9 cellular contexts compared by ENCODE assay signal in the genomic region with DNA sequence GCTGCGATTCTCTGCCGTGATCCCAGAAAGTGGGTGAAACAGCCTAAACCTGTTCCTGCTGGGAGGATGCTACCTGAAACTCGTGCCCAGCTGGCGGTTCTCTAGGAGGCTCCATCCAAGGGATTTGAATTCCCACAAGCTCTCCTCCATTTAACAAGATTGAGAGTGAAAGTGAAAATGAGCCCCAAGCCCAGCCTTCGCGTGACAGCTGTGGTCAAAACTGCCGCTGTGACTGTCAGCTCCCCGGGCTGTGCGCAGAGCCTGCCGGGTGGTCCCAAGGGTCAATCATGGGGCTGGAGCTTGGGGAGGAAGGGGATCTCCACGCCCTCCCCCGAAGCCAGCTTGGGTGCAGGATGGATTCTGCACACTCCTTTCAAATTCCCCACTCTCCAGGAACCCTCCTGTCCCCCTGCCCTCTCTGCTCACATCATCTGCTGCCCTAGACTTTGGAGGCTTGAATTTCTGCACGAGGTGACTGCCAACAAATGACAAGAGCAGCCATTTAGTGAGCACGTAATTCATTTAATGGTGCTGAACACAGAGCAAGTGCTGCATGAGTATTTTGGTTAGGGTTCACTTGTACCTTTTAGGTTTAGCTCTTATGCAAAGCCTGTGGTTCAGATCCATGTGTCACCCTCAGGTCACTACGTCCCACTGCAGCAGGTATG. TPM values are rescaled to one million over a fixed set of nuclear protein-coding genes. Genes with fewer than 3 reads are reported as not detected.
DNase-seq lines count a peak whose midpoint lies in the region; ATAC-seq and TF ChIP-seq lines count a peak whose summit lies in the region.
"Had no signal": no experiment of that assay in that cellular context is flagged by ENCODE, and none has a peak within 500 bp of the region (broad histone marks: within the 10 kb centered on the region; RNA-seq: fewer than 3 reads in every experiment).

No MANE protein-coding gene starts in this region.

- H3K4me3 ChIP-seq in MM.1S (ENCODE audit: low read length), result peak overlapping the region; percentile 66
- H3K4me3 ChIP-seq: K562 had no signal

- H3K9ac ChIP-seq in MM.1S (ENCODE audit: low read length), result peak overlapping the region; percentile 51

- TF ChIP-seq CTCF in GM10248 (IDR thresholded peaks at IDR 0.05; ENCODE audit: control extremely low read depth, extremely low read depth, low read depth, missing control alignments) (no peak), MM.1S (IDR thresholded peaks at IDR 0.05; ENCODE audit: low read length) (no peak)

- DNase-seq in GM10248 (ENCODE audit: extremely low spot score) (peak; percentile 77), MM.1S (peak; percentile 61), memory B cell (ENCODE audit: low spot score in 2 of 2) (peak; percentile 33 to 39), A172 (ENCODE audit: low spot score) (no peak), NCI-H146 treated with DMSO at 0.1 percent for 48 hours (lab: John Stamatoyannopoulos, UW; ENCODE audit: unreplicated experiment) (no peak)
- DNase-seq in activated T-cell treated with anti-CD3 and anti-CD28 coated beads, Interleukin-2, amount 50 U/mL, for 1 hour, result peak; percentile 44

- peak overlapping the region; percentile 92 for H3K4me3 Mint-ChIP-seq in memory B cell

- no peaks in the 10 kb centered on the region for H3K9me3 ChIP-seq in MM.1S (replicated peaks; ENCODE audit: insufficient read depth, low read length)

- peaks cover 25% of the 10 kb centered on the region for H3K4me1 ChIP-seq in MM.1S (ENCODE audit: low read length)

- H3K4me2 ChIP-seq in MM.1S (ENCODE audit: low read depth, low read length), result peak overlapping the region; percentile 87

- H2AFZ ChIP-seq in MM.1S (ENCODE audit: low read length), result peak overlapping the region; percentile 36; the same call in 1 of the 2 replicates

- ATAC-seq in GM21447 (IDR thresholded peaks at IDR 0.05; ENCODE audit: unreplicated experiment) (peak; percentile 46), memory B cell (ENCODE audit: low read depth) (peak; percentile 47), HG03039 (IDR thresholded peaks at IDR 0.05; ENCODE audit: unreplicated experiment) (no peak)
- ATAC-seq: K562 had no signal

- peak overlapping the region; percentile 57 for H3K27ac ChIP-seq in MM.1S (ENCODE audit: low read length)

- H3K4me1 Mint-ChIP-seq in memory B cell, result peaks cover 39% of the 10 kb centered on the region

- no peaks in the 10 kb centered on the region for H4K20me1 ChIP-seq in MM.1S (ENCODE audit: insufficient read depth, low read length)

- H3F3A ChIP-seq in MM.1S (ENCODE audit: insufficient read depth, low read length), result peaks cover 14% of the 10 kb centered on the region

- POLR2A ChIA-PET in GM10248 (lab: Yijun Ruan, JAX), result interaction anchor here (0.9 to 2.0 kb wide), 4 partner anchors 8 to 31 kb away, joined by 3 to 18 read pairs (median 5); no protein-coding TSS in a partner anchor

- H3K27me3 Mint-ChIP-seq in memory B cell, result peaks cover 6% of the 10 kb centered on the region

- no peaks in the 10 kb centered on the region for H3K9me2 ChIP-seq in MM.1S (replicated peaks; ENCODE audit: insufficient read depth, low read length)

- CTCF ChIA-PET in GM10248 (lab: Yijun Ruan, JAX), result interaction anchor here (1.2 to 17.2 kb wide), 15 partner anchors 8 to 65 kb away, joined by 3 to 212 read pairs (median 7); partner anchors contain the start of gene CCDC197

- no peaks in the 10 kb centered on the region for H3K36me3 ChIP-seq in MM.1S (replicated peaks; ENCODE audit: insufficient read depth, low read length)

- H3K36me3 Mint-ChIP-seq in memory B cell, result peaks cover 1% of the 10 kb centered on the region

- peaks cover 11% of the 10 kb centered on the region for H3K79me2 ChIP-seq in MM.1S (ENCODE audit: low read length)

- no peaks in the 10 kb centered on the region for H3K27me3 ChIP-seq in MM.1S (replicated peaks; ENCODE audit: insufficient read depth, low read length)

- no peaks in the 10 kb centered on the region for H3K9me3 Mint-ChIP-seq in memory B cell

- peak overlapping the region; percentile 75 for H3K27ac Mint-ChIP-seq in memory B cell

RNA-seq across cellular contexts. Expression of gene ASB2, which starts 5.3 kb away (rescaled TPM):
- not detected in 2 replicates for total RNA-seq in A172 (2014; rRNA removed; shearing (Covaris generic))
- total RNA-seq: K562 had no signal

RNA-seq across cellular contexts. Expression of gene CCDC197, which starts 26.0 kb away (rescaled TPM):
- total RNA-seq in A172 (2014; rRNA removed; shearing (Covaris generic)), result not detected in 2 replicates
- total RNA-seq: K562 had no signal

RNA-seq across cellular contexts. Expression of gene FAM181A, which starts 44.0 kb away (rescaled TPM):
- total RNA-seq in A172 (2014; rRNA removed; shearing (Covaris generic)), result not detected in 2 replicates
- total RNA-seq: K562 had no signal

RNA-seq across cellular contexts. Expression of gene OTUB2, which starts 55.0 kb away (rescaled TPM):
- 0.53 and 1.2 TPM in 2 replicates for total RNA-seq in A172 (2014; rRNA removed; shearing (Covaris generic))

Comparison
In these comparisons a context has a peak if more than half of its experiments do, and no peak if none do; other contexts are left out.
1. DNase-seq: peak in GM10248 (single experiment), MM.1S (single experiment), activated T-cell treated with anti-CD3 and anti-CD28 coated beads, Interleukin-2, amount 50 U/mL, for 1 hour (single experiment) and memory B cell (2 of 2); none in A172 (single experiment) and NCI-H146 treated with DMSO at 0.1 percent for 48 hours (single experiment).